ENCODE assay signal across 11 cellular contexts in genomic region chr5:141913560-141913959, GRCh38. TPM values are rescaled to one million over a fixed set of nuclear protein-coding genes. Genes with fewer than 3 reads are reported as not detected.
DNase-seq lines count a peak whose midpoint lies in the region; ATAC-seq, FAIRE-seq and TF ChIP-seq lines count a peak whose summit lies in the region.
"Had no signal": no experiment of that assay in that cellular context is flagged by ENCODE, and none has a peak within 500 bp of the region (broad histone marks: within the 10 kb centered on the region; RNA-seq: fewer than 3 reads in every experiment).

No MANE protein-coding gene starts in this region.

- intact Hi-C loops in CD4-positive, alpha-beta T cell (cut with DNase I, micrococcal nuclease), result no loop called here
- intact Hi-C loops in esophagus muscularis mucosa (cut with DNase I) (no loop called here), ovary (cut with DNase I) (loop anchor here in 1 of 4 donors (5.0 kb wide), 1 partner anchor 1496 kb away; no protein-coding TSS in a partner anchor), kidney (cut with DNase I) (no loop called here)

- ATAC-seq in CD4-positive, alpha-beta T cell (ENCODE audit: poor library complexity), result no peak
- no peak for ATAC-seq in GM21717 (IDR thresholded peaks at IDR 0.05; ENCODE audit: unreplicated experiment)

- H3K4me3 ChIP-seq in MM.1S (ENCODE audit: low read length), result peak overlapping the region; percentile 39; the same call in 1 of the 2 replicates
- peak overlapping the region; percentile 46 to 51 (median 49) for H3K4me3 ChIP-seq in esophagus muscularis mucosa
- peak overlapping the region; percentile 31 for H3K4me3 ChIP-seq in ovary
- peak overlapping the region in 1 of 2 donors; percentile 49 for H3K4me3 ChIP-seq in kidney (ENCODE audit: low read length in 2 of 2)

- H3K27me3 Mint-ChIP-seq in CD4-positive, alpha-beta T cell, result peaks cover 34% of the 10 kb centered on the region

- 33% methylated on average over 6 of the region's 10 CpGs for WGBS in esophagus muscularis mucosa
- WGBS in ovary, 3 donors, result 14 to 17% (median 15%) methylated on average over 10 of the region's 10 CpGs

- TF ChIP-seq EP300 in esophagus muscularis mucosa (IDR thresholded peaks at IDR 0.05) (no peak), ovary (IDR thresholded peaks at IDR 0.05) (no peak)

- FAIRE-seq in kidney (lab: Jason Lieb, UNC), result no peak
- FAIRE-seq in urothelium cell line (lab: Jason Lieb, UNC), result no peak
- FAIRE-seq: G401.6 had no signal

- H3K27ac Mint-ChIP-seq in CD4-positive, alpha-beta T cell, result no peak overlapping the region

- H3K4me1 ChIP-seq in MM.1S (ENCODE audit: low read length) (peaks cover 22% of the 10 kb centered on the region), esophagus muscularis mucosa (peaks cover 4 to 14% (median 12%) of the 10 kb centered on the region in 4 donors), ovary (ENCODE audit: insufficient read depth) (peaks cover 2% of the 10 kb centered on the region), kidney (ENCODE audit: control insufficient read depth in 1 of 2, insufficient read depth in 1 of 2, low read depth in 1 of 2, low read length in 2 of 2) (peaks cover 0 to 7% of the 10 kb centered on the region in 2 donors)

- H3K9ac ChIP-seq in MM.1S (ENCODE audit: low read length), result peak overlapping the region; percentile 61; the same call in 1 of the 2 replicates
- H3K9ac ChIP-seq in kidney (ENCODE audit: low read length in 2 of 2), result no peak overlapping the region

- H3K9me3 Mint-ChIP-seq in CD4-positive, alpha-beta T cell, result no peaks in the 10 kb centered on the region

- peak overlapping the region; percentile 70 for H3K4me2 ChIP-seq in MM.1S (ENCODE audit: low read depth, low read length)

- CTCF ChIA-PET in CD4-positive, alpha-beta T cell (lab: Charles Lee), result interaction anchor here (0.6 to 2.5 kb wide), 5 partner anchors 26 to 243 kb away, joined by 3 to 6 read pairs (median 3); no protein-coding TSS in a partner anchor

- H3K36me3 ChIP-seq in MM.1S (replicated peaks; ENCODE audit: insufficient read depth, low read length) (no peaks in the 10 kb centered on the region), esophagus muscularis mucosa (no peaks in the 10 kb centered on the region), ovary (no peaks in the 10 kb centered on the region), kidney (ENCODE audit: control insufficient read depth in 1 of 2, insufficient read depth in 2 of 2, low read length in 2 of 2) (no peaks in the 10 kb centered on the region)

- POLR2A ChIA-PET in CD4-positive, alpha-beta T cell (lab: Charles Lee), result interaction anchor here (0.8 to 2.1 kb wide), 3 partner anchors 8 to 55 kb away, joined by 3 to 20 read pairs (median 3); partner anchors contain the start of genes DELE1 and RNF14

- H2AFZ ChIP-seq in MM.1S (ENCODE audit: low read length), result peak overlapping the region; percentile 45

- H4K20me1 ChIP-seq in MM.1S (ENCODE audit: insufficient read depth, low read length), result no peaks in the 10 kb centered on the region

- peaks cover 16% of the 10 kb centered on the region for H3K4me1 Mint-ChIP-seq in CD4-positive, alpha-beta T cell (ENCODE audit: low read depth)

- no peak overlapping the region for H3K27ac ChIP-seq in CD4-positive, alpha-beta T cell (ENCODE audit: low read depth, low read length)
- H3K27ac ChIP-seq in MM.1S (ENCODE audit: low read length) (no peak overlapping the region), esophagus muscularis mucosa (replicated peaks in 1 of 4) (no peak overlapping the region), ovary (no peak overlapping the region), kidney (ENCODE audit: low read depth in 2 of 2, low read length in 2 of 2) (no peak overlapping the region)

- H3K79me2 ChIP-seq in MM.1S (ENCODE audit: low read length), result no peaks in the 10 kb centered on the region

- TF ChIP-seq POLR2A in esophagus muscularis mucosa (IDR thresholded peaks at IDR 0.05; ENCODE audit: low read depth) (no peak), ovary (IDR thresholded peaks at IDR 0.05) (no peak)

- H3K9me2 ChIP-seq in MM.1S (replicated peaks; ENCODE audit: insufficient read depth, low read length), result no peaks in the 10 kb centered on the region

- H3K9me3 ChIP-seq in CD4-positive, alpha-beta T cell (ENCODE audit: control insufficient read depth, low read length), result no peaks in the 10 kb centered on the region
- no peaks in the 10 kb centered on the region for H3K9me3 ChIP-seq in MM.1S (replicated peaks; ENCODE audit: insufficient read depth, low read length)
- H3K9me3 ChIP-seq in esophagus muscularis mucosa, result no peaks in the 10 kb centered on the region
- no peaks in the 10 kb centered on the region for H3K9me3 ChIP-seq in ovary
- no peaks in the 10 kb centered on the region for H3K9me3 ChIP-seq in kidney (ENCODE audit: control insufficient read depth in 1 of 2, low read length in 2 of 2)

- H3K27me3 ChIP-seq in CD4-positive, alpha-beta T cell (ENCODE audit: control insufficient read depth, insufficient read depth, low read length), result peaks cover 32% of the 10 kb centered on the region
- H3K27me3 ChIP-seq in MM.1S (replicated peaks; ENCODE audit: insufficient read depth, low read length) (no peaks in the 10 kb centered on the region), esophagus muscularis mucosa (peaks cover 0 to 13% (median 0%) of the 10 kb centered on the region in 4 donors), ovary (no peaks in the 10 kb centered on the region)

- no peaks in the 10 kb centered on the region for H3K36me3 Mint-ChIP-seq in CD4-positive, alpha-beta T cell (ENCODE audit: low read depth)

- no peak for TF ChIP-seq CTCF in CD4-positive, alpha-beta T cell (IDR thresholded peaks at IDR 0.05)
- TF ChIP-seq CTCF in MM.1S (IDR thresholded peaks at IDR 0.05; ENCODE audit: low read length), result no peak
- no peak for TF ChIP-seq CTCF in esophagus muscularis mucosa (IDR thresholded peaks at IDR 0.05)
- no peak for TF ChIP-seq CTCF in ovary (IDR thresholded peaks at IDR 0.05)
- no peak for TF ChIP-seq CTCF in kidney (IDR thresholded peaks at IDR 0.05; ENCODE audit: borderline replicate concordance, extremely low read depth, insufficient read depth)

- peak overlapping the region; percentile 39 for H3K4me3 Mint-ChIP-seq in CD4-positive, alpha-beta T cell

- peaks cover 13% of the 10 kb centered on the region; the same call in 1 of the 2 replicates for H3F3A ChIP-seq in MM.1S (ENCODE audit: insufficient read depth, low read length)

- no peak for DNase-seq in CD4-positive, alpha-beta T cell
- no peak for DNase-seq in MM.1S
- DNase-seq in esophagus muscularis mucosa (ENCODE audit: extremely low spot score), result no peak
- DNase-seq in ovary, result no peak
- no peak for DNase-seq in stimulated activated naive CD4-positive, alpha-beta T cell treated with Interleukin-2 at 50 U/mL for 16 hours (lab: John Stamatoyannopoulos, UW)
- no peak for DNase-seq in kidney
- no peak for DNase-seq in urothelium cell line (ENCODE audit: low spot score)
- DNase-seq: activated CD4-positive, alpha-beta T cell treated with anti-CD3 and anti-CD28 coated beads, Interleukin-2, amount 50 U/mL, for 1 hour; mammary epithelial cell had no signal

RNA-seq across cellular contexts. Expression of gene DELE1, which starts 10.1 kb away (rescaled TPM):
- 10 to 100 TPM; 60.0 to 61.1 TPM for total RNA-seq in CD4-positive, alpha-beta T cell
- total RNA-seq in esophagus muscularis mucosa (10 to 100 TPM; 44.4 to 75.8 (median 49.6) TPM), ovary (10 to 100 TPM; 42.1 to 69.8 (median 52.9) TPM), kidney (82.3 TPM)
- polyA plus RNA-seq in ovary (10 to 100 TPM; 39.0 to 43.4 TPM), kidney (ENCODE audit: insufficient read depth, low read depth, low replicate concordance) (67.7 TPM)

RNA-seq across cellular contexts. Expression of gene PCDH1, which starts 35.4 kb away (rescaled TPM):
- under 1 TPM in 1 of 2 experiments, not detected in 1; 0.17 TPM for total RNA-seq in CD4-positive, alpha-beta T cell
- total RNA-seq in esophagus muscularis mucosa (10 to 100 TPM; 18.7 to 57.8 (median 38.2) TPM), ovary (10 to 100 TPM in 2 of 7 donors, 1 to 10 TPM in 5; 3.2 to 13.8 (median 8.8) TPM), kidney (147 TPM)
- polyA plus RNA-seq in ovary (1 to 10 TPM; 4.1 to 7.0 TPM), kidney (ENCODE audit: insufficient read depth, low read depth, low replicate concordance) (37.3 TPM)

RNA-seq across cellular contexts. Expression of gene PCDH12, which starts 44.4 kb away (rescaled TPM):
- total RNA-seq in CD4-positive, alpha-beta T cell, result not detected
- total RNA-seq in esophagus muscularis mucosa (1 to 10 TPM; 1.2 to 6.7 (median 3.5) TPM), ovary (1 to 10 TPM in 5 of 7 donors, under 1 TPM in 2; 0.61 to 3.6 (median 2.1) TPM), kidney (14.1 TPM)
- polyA plus RNA-seq in ovary (10 to 100 TPM in 1 of 2 donors, 1 to 10 TPM in 1; 1.6 to 11.1 TPM), kidney (ENCODE audit: insufficient read depth, low read depth, low replicate concordance) (7.4 TPM)

RNA-seq across cellular contexts. Expression of gene RNF14, which starts 55.3 kb away (rescaled TPM):
- total RNA-seq in CD4-positive, alpha-beta T cell, result 10 to 100 TPM in 1 of 2 experiments, 1 to 10 TPM in 1; 8.9 to 10.7 TPM
- total RNA-seq in esophagus muscularis mucosa, result 10 to 100 TPM; 65.8 to 94.1 (median 72.6) TPM
- 10 to 100 TPM; 26.0 to 55.4 (median 42.6) TPM for total RNA-seq in ovary
- 10 to 100 TPM; 28.7 to 74.9 TPM for polyA plus RNA-seq in ovary
- total RNA-seq in kidney, result 69.3 TPM
- 53.5 TPM for polyA plus RNA-seq in kidney (ENCODE audit: insufficient read depth, low read depth, low replicate concordance)
